ENCODE assay signal across 8 cellular contexts in genomic region chr17:21513012-21513570, GRCh38.
DNase-seq lines count a peak whose midpoint lies in the region; ATAC-seq and TF ChIP-seq lines count a peak whose summit lies in the region.

No MANE protein-coding gene starts in this region.

- H3K27ac Mint-ChIP-seq in GM23338 (no peak overlapping the region), chondrocyte (ENCODE audit: unreplicated experiment) (no peak overlapping the region)

- TF ChIP-seq CTCF in GM23338 (conservative IDR thresholded peaks at IDR 0.05; ENCODE audit: low read depth in 2 of 2) (peak; percentile 65 to 83), chondrocyte (IDR thresholded peaks at IDR 0.05) (peak; percentile 91)

- H3K27me3 Mint-ChIP-seq in GM23338 (ENCODE audit: insufficient read depth, low read depth, poor library complexity): peaks cover 19% of the 10 kb centered on the region
- peaks cover 14% of the 10 kb centered on the region for H3K27me3 Mint-ChIP-seq in chondrocyte (ENCODE audit: low read depth)

- ATAC-seq in GM23338: peak; percentile 14

- H3K4me2 ChIP-seq in BLaER1 treated with 17β-estradiol and CSF1 and Interleukin-3, amounts not matched to agents 10 nM and 100 nM: peak overlapping the region; percentile 69 to 94 (median 81)
- H3K4me2 ChIP-seq in GM23338: 0 out of 2 replicates have a peak overlapping the region, but pooled peaks have one; percentile 60

- H3K27me3 ChIP-seq in BLaER1 treated with 17β-estradiol and CSF1 and Interleukin-3, amounts not matched to agents 10 nM and 100 nM: peaks cover 6 to 25% (median 19%) of the 10 kb centered on the region in 11 experiments; a peak in 20 of 22 replicates
- H3K27me3 ChIP-seq in GM23338 (ENCODE audit: insufficient read depth): peaks cover 36% of the 10 kb centered on the region

- H3K36me3 ChIP-seq in BLaER1 treated with 17β-estradiol and CSF1 and Interleukin-3, amounts not matched to agents 10 nM and 100 nM: no peaks in the 10 kb centered on the region
- H3K36me3 ChIP-seq in GM23338 (ENCODE audit: insufficient read depth): no peaks in the 10 kb centered on the region

- H3K36me3 Mint-ChIP-seq in GM23338 (ENCODE audit: low read depth): no peaks in the 10 kb centered on the region
- H3K36me3 Mint-ChIP-seq in chondrocyte (ENCODE audit: low read depth): no peaks in the 10 kb centered on the region

- no peaks in the 10 kb centered on the region for H4K20me1 ChIP-seq in BLaER1 treated with 17β-estradiol and CSF1 and Interleukin-3, amounts not matched to agents 10 nM and 100 nM
- H4K20me1 ChIP-seq in GM23338 (replicated peaks; ENCODE audit: insufficient read depth): no peaks in the 10 kb centered on the region

- no peaks in the 10 kb centered on the region for H3K79me2 ChIP-seq in GM23338 (replicated peaks; ENCODE audit: insufficient read depth)

- H3K4me3 Mint-ChIP-seq in GM23338 (no peak overlapping the region), chondrocyte (ENCODE audit: unreplicated experiment) (peak overlapping the region; percentile 59)

- no peaks in the 10 kb centered on the region for H3K9me3 ChIP-seq in BLaER1 treated with 17β-estradiol and CSF1 and Interleukin-3, amounts not matched to agents 10 nM and 100 nM (replicated peaks in 1 of 11)

- H3K9me3 Mint-ChIP-seq in GM23338 (no peaks in the 10 kb centered on the region; the same call in 2 of the 3 replicates), chondrocyte (ENCODE audit: low read depth) (no peaks in the 10 kb centered on the region)

- H3F3A ChIP-seq in GM23338 (replicated peaks; ENCODE audit: low read depth): no peaks in the 10 kb centered on the region

- peak overlapping the region in 8 of 11 experiments; percentile 34 to 70 (median 55); a peak in 11 of 22 replicates for H3K9ac ChIP-seq in BLaER1 treated with 17β-estradiol and CSF1 and Interleukin-3, amounts not matched to agents 10 nM and 100 nM

- H3K4me1 Mint-ChIP-seq in GM23338 (peaks cover 16% of the 10 kb centered on the region; the same call in 2 of the 3 replicates), chondrocyte (ENCODE audit: low read depth) (peaks cover 15% of the 10 kb centered on the region)

- H3K27ac ChIP-seq in BLaER1 treated with 17β-estradiol and CSF1 and Interleukin-3, amounts not matched to agents 10 nM and 100 nM: no peak overlapping the region
- no peak overlapping the region for H3K27ac ChIP-seq in GM23338 (ENCODE audit: low read depth)

- H3K4me1 ChIP-seq in BLaER1 treated with 17β-estradiol and CSF1 and Interleukin-3, amounts not matched to agents 10 nM and 100 nM: peaks cover 7 to 31% (median 18%) of the 10 kb centered on the region in 10 experiments; a peak in 19 of 20 replicates
- peaks cover 16% of the 10 kb centered on the region for H3K4me1 ChIP-seq in GM23338 (ENCODE audit: insufficient read depth)

- DNase-seq in GM23338 (ENCODE audit: low spot score): peak; percentile 88
- DNase-seq in NCI-H345 treated with DMSO at 0.1 percent for 48 hours (lab: John Stamatoyannopoulos, UW; ENCODE audit: unreplicated experiment): peak; percentile 6
- DNase-seq in activated CD4-positive, alpha-beta T cell treated with anti-CD3 and anti-CD28 coated beads for 4 hours: peak; percentile 77 to 78
- DNase-seq in chondrocyte (ENCODE audit: low spot score): no peak
- peak; percentile 93 for DNase-seq in left kidney (ENCODE audit: low read depth, low spot score)
- DNase-seq in stimulated activated CD4-positive, alpha-beta T cell treated with anti-CD3 and anti-CD28 coated beads, Interleukin-2, amount 100 ng/mL, for 24 hours: peak; percentile 80 to 85
- DNase-seq in NCI-H187 treated with DMSO at 0.1 percent for 48 hours (lab: John Stamatoyannopoulos, UW): no peak

- peak overlapping the region in 3 of 10 experiments; percentile 32 to 54 (median 39); a peak in 7 of 20 replicates for H3K4me3 ChIP-seq in BLaER1 treated with 17β-estradiol and CSF1 and Interleukin-3, amounts not matched to agents 10 nM and 100 nM
- H3K4me3 ChIP-seq in GM23338: no peak overlapping the region

- no peaks in the 10 kb centered on the region for H3K9me2 ChIP-seq in GM23338 (ENCODE audit: insufficient read depth)

- H2AFZ ChIP-seq in GM23338: no peak overlapping the region

TF ChIP-seq in GM23338, 12 proteins besides CTCF, POLR2A, EP300 and RAD21 (continues in another document):
- TF ChIP-seq POLR2AphosphoS5 (IDR thresholded peaks at IDR 0.05; ENCODE audit: low read depth) (no peak), ZNF114 (CRISPR knock-in tag; IDR thresholded peaks at IDR 0.05) (no peak), ZNF462 (CRISPR knock-in tag; IDR thresholded peaks at IDR 0.05) (no peak)
- TF ChIP-seq, protein P1, sequence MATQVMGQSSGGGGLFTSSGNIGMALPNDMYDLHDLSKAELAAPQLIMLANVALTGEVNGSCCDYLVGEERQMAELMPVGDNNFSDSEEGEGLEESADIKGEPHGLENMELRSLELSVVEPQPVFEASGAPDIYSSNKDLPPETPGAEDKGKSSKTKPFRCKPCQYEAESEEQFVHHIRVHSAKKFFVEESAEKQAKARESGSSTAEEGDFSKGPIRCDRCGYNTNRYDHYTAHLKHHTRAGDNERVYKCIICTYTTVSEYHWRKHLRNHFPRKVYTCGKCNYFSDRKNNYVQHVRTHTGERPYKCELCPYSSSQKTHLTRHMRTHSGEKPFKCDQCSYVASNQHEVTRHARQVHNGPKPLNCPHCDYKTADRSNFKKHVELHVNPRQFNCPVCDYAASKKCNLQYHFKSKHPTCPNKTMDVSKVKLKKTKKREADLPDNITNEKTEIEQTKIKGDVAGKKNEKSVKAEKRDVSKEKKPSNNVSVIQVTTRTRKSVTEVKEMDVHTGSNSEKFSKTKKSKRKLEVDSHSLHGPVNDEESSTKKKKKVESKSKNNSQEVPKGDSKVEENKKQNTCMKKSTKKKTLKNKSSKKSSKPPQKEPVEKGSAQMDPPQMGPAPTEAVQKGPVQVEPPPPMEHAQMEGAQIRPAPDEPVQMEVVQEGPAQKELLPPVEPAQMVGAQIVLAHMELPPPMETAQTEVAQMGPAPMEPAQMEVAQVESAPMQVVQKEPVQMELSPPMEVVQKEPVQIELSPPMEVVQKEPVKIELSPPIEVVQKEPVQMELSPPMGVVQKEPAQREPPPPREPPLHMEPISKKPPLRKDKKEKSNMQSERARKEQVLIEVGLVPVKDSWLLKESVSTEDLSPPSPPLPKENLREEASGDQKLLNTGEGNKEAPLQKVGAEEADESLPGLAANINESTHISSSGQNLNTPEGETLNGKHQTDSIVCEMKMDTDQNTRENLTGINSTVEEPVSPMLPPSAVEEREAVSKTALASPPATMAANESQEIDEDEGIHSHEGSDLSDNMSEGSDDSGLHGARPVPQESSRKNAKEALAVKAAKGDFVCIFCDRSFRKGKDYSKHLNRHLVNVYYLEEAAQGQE (IDR thresholded peaks at IDR 0.05; ENCODE audit: unreplicated experiment): no peak

Comparison
In these comparisons a context has a peak if more than half of its experiments do, and no peak if none do; other contexts are left out.
1. DNase-seq: peak in GM23338 (single experiment), NCI-H345 treated with DMSO at 0.1 percent for 48 hours (single experiment), activated CD4-positive, alpha-beta T cell treated with anti-CD3 and anti-CD28 coated beads for 4 hours (2 of 2), left kidney (single experiment) and stimulated activated CD4-positive, alpha-beta T cell treated with anti-CD3 and anti-CD28 coated beads, Interleukin-2, amount 100 ng/mL, for 24 hours (2 of 2); none in chondrocyte (single experiment) and NCI-H187 treated with DMSO at 0.1 percent for 48 hours (single experiment).